15 cellular contexts compared by ENCODE assay signal in the genomic region with DNA sequence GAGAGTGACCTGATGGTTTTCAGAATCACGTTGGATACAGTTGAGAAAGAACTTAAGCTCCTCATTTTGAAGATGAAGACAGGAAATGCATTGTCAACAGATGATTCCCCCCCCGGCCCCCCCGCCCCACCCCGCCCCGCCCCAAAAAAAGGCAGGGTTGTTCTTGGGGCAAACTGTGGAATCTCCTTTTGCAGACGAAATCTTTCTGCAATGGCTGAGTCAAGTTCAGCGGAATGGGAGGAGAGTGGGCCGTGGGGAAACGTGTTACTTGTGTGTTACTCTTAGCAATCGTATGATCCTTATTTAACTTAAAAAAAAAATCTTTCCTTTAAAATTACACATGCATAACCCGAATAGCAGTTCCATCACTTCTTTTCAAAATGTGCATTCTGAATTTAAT.
A peak's percentile ranks its signal among the peaks of the same experiment; 100 is the strongest.
DNase-seq lines count a peak whose midpoint lies in the region; ATAC-seq, FAIRE-seq and TF ChIP-seq lines count a peak whose summit lies in the region.
"Had no signal": no experiment of that assay in that cellular context is flagged by ENCODE, and none has a peak within 500 bp of the region (broad histone marks: within the 10 kb centered on the region; RNA-seq: fewer than 3 reads in every experiment).

No MANE protein-coding gene starts in this region.

- H3K23me2 ChIP-seq in H1 (ENCODE audit: low read depth, low read length) = peaks cover 2% of the 10 kb centered on the region; the same call in 1 of the 2 replicates

- H3K4ac ChIP-seq in H1 (replicated peaks; ENCODE audit: insufficient read length, low read depth, low read length) = no peak overlapping the region

- no peaks in the 10 kb centered on the region for H4K20me1 ChIP-seq in H1 (replicated peaks in 1 of 2; ENCODE audit: control insufficient read depth in 1 of 2, insufficient read depth in 2 of 2, low read length in 2 of 2)

- H2BK120ac ChIP-seq in H1 (replicated peaks; ENCODE audit: low read depth, low read length) = no peak overlapping the region

- no peak overlapping the region for H3K56ac ChIP-seq in H1 (replicated peaks; ENCODE audit: insufficient read length, low read depth, low read length)

- POLR2A ChIA-PET in H1 (lab: Charles Lee; ENCODE audit: partially characterized antibody) = no interaction called here

- H3K9ac ChIP-seq in H1 (replicated peaks in 1 of 4; ENCODE audit: extremely low read depth in 1 of 4, low read depth in 3 of 4, low read length in 3 of 4) = no peak overlapping the region

- no peak overlapping the region for H3K18ac ChIP-seq in H1 (ENCODE audit: extremely low read depth, low read length)

- H3K27ac Mint-ChIP-seq in nephron progenitor cell = no peak overlapping the region
- H3K27ac Mint-ChIP-seq: memory B cell had no signal

- no peak for FAIRE-seq in H1 (lab: Jason Lieb, UNC)
- FAIRE-seq: colon, RCC 7860 had no signal

- no peak overlapping the region for H3K14ac ChIP-seq in H1 (ENCODE audit: insufficient read length)

- 65 to 100% methylated on average over 1 to 8 of the region's 11 CpGs for WGBS in H1 (ENCODE audit: extremely low coverage in 1 of 2, insufficient coverage in 1 of 2, insufficient read length in 1 of 2, insufficient replicate concordance in 2 of 2, low coverage in 1 of 2, low lambda C conversion rate in 2 of 2, missing lambda C conversion rate in 1 of 2), 2 experiments

- peak overlapping the region; percentile 48 for H3K4me3 Mint-ChIP-seq in nephron progenitor cell

- no peak overlapping the region; the same call in 1 of the 2 replicates for H2BK12ac ChIP-seq in H1 (ENCODE audit: low read depth, low read length)

- H3K27me3 ChIP-seq in H1 (replicated peaks in 1 of 4; ENCODE audit: control insufficient read depth in 3 of 4, extremely low read depth in 1 of 4, insufficient read depth in 3 of 4, low read length in 3 of 4) = no peaks in the 10 kb centered on the region; a peak in 1 of 7 replicates

- H3K27ac ChIP-seq in H1 (ENCODE audit: low read depth, low read length) = no peak overlapping the region

- H2BK20ac ChIP-seq in H1 (ENCODE audit: low read length) = no peak overlapping the region

- no peak overlapping the region for H4K8ac ChIP-seq in H1 (ENCODE audit: extremely low read depth, insufficient read depth, low read length)

- peak; percentile 64 for DNase-seq in AG20443 (ENCODE audit: low spot score)
- DNase-seq in EL = peak; percentile 4
- DNase-seq in H1 (ENCODE audit: low read depth in 1 of 2, low spot score in 2 of 2) = no peak
- DNase-seq in nephron progenitor cell = no peak
- DNase-seq in globus pallidus (ENCODE audit: low spot score) = no peak
- no peak for DNase-seq in NCI-H1048 (lab: John Stamatoyannopoulos, UW)
- no peak for DNase-seq in epidermal melanocyte (ENCODE audit: insufficient read length, low spot score)
- DNase-seq: AML-193, NCI-H1930, NCI-H526 had no signal

- peaks cover 0 to 18% (median 10%) of the 10 kb centered on the region in 4 experiments for H3K4me1 ChIP-seq in H1 (replicated peaks in 1 of 4; ENCODE audit: control insufficient read depth in 3 of 4, insufficient read depth in 4 of 4, low read length in 3 of 4)

- peak overlapping the region in 1 of 4 experiments; percentile 62; a peak in 1 of 8 replicates for H3K4me3 ChIP-seq in H1 (ENCODE audit: extremely low read depth in 1 of 4, insufficient read depth in 2 of 4, low read depth in 3 of 4, low read length in 4 of 4)

- H4K91ac ChIP-seq in H1 (replicated peaks; ENCODE audit: insufficient read length, low read length) = no peak overlapping the region

- no peak overlapping the region for H2BK15ac ChIP-seq in H1 (ENCODE audit: low read length)

- TF ChIP-seq RAD21 in H1 (IDR thresholded peaks at IDR 0.05 in 1 of 2, conservative IDR thresholded peaks at IDR 0.05 in 1 of 2; ENCODE audit: low read depth in 2 of 2, low read length in 2 of 2) = no peak

- no peak overlapping the region for H4K5ac ChIP-seq in H1 (ENCODE audit: insufficient read length, low read depth, low read length)

- TF ChIP-seq CTCF in H1 (IDR thresholded peaks at IDR 0.05; ENCODE audit: control extremely low read depth in 1 of 3, insufficient read depth in 1 of 3, low read depth in 1 of 3, low read length in 3 of 3) = no peak
- no peak for TF ChIP-seq CTCF in nephron progenitor cell (IDR thresholded peaks at IDR 0.05)

- H2AK5ac ChIP-seq in H1 (ENCODE audit: low read depth, low read length) = no peak overlapping the region

- H3K4me1 Mint-ChIP-seq in nephron progenitor cell = peaks cover 69% of the 10 kb centered on the region

- H3K9me3 ChIP-seq in H1 (ENCODE audit: insufficient read depth in 2 of 2, low read depth in 1 of 2, low read length in 1 of 2) = no peaks in the 10 kb centered on the region

- H2AFZ ChIP-seq in H1 (ENCODE audit: low read length) = no peak overlapping the region

- no peak for TF ChIP-seq POLR2A in H1 (IDR thresholded peaks at IDR 0.05; ENCODE audit: control extremely low read depth in 1 of 2, low read depth in 2 of 2, low read length in 2 of 2)

- no peaks in the 10 kb centered on the region for H3K27me3 Mint-ChIP-seq in nephron progenitor cell (ENCODE audit: low read depth, poor library complexity)

- 0 out of 2 replicates have a peak overlapping the region, but pooled peaks have one; percentile 44 for H2BK5ac ChIP-seq in H1 (ENCODE audit: low read depth, low read length)

- H3K36me3 Mint-ChIP-seq in nephron progenitor cell (ENCODE audit: low read depth) = peaks cover 6% of the 10 kb centered on the region
- H3K36me3 Mint-ChIP-seq: memory B cell had no signal

- no peaks in the 10 kb centered on the region for H3K79me2 ChIP-seq in H1 (ENCODE audit: control insufficient read depth in 1 of 2, insufficient read depth in 2 of 2, low read length in 2 of 2)

- no peak for ATAC-seq in GM21515 (IDR thresholded peaks at IDR 0.05; ENCODE audit: unreplicated experiment)
- ATAC-seq: activated CD4-positive, CD25-positive, alpha-beta regulatory T cell treated with anti-CD3 and anti-CD28 coated beads, Interleukin-2, amount 50 U/mL, for 24 hours had no signal

- H3K9me3 Mint-ChIP-seq in nephron progenitor cell = peaks cover 7% of the 10 kb centered on the region

- H3K4me2 ChIP-seq in H1 (ENCODE audit: insufficient read depth in 1 of 2, low read depth in 2 of 2, low read length in 2 of 2) = peak overlapping the region in 1 of 2 experiments; percentile 51; a peak in 3 of 4 replicates

- no peak overlapping the region for H3K23ac ChIP-seq in H1 (ENCODE audit: insufficient read length)

- no peak for TF ChIP-seq EP300 in H1 (IDR thresholded peaks at IDR 0.05; ENCODE audit: borderline replicate concordance in 1 of 2, low read depth in 2 of 2, low read length in 2 of 2)

- H3K79me1 ChIP-seq in H1 (ENCODE audit: low read depth, low read length) = no peaks in the 10 kb centered on the region

- CTCF ChIA-PET in H1 (lab: Charles Lee; ENCODE audit: partially characterized antibody) = interaction anchor here (1.0 kb wide), 1 partner anchor 86 kb away, joined by 3 read pairs; no protein-coding TSS in a partner anchor

- no peaks in the 10 kb centered on the region for H3K36me3 ChIP-seq in H1 (ENCODE audit: control insufficient read depth in 2 of 4, insufficient read depth in 4 of 4, low read length in 3 of 4)

TF ChIP-seq in H1, 55 proteins besides CTCF, POLR2A, EP300 and RAD21:
- TF ChIP-seq NRF1 (IDR thresholded peaks at IDR 0.05; ENCODE audit: low read depth, low read length) (no peak), EZH2 (IDR thresholded peaks at IDR 0.05; ENCODE audit: low read depth, low read length, severe bottlenecking) (no peak), CHD2 (IDR thresholded peaks at IDR 0.05; ENCODE audit: low read length) (no peak), JUND (IDR thresholded peaks at IDR 0.05; ENCODE audit: low read length) (no peak), KDM5A (IDR thresholded peaks at IDR 0.05; ENCODE audit: low read length) (no peak), CHD1 (IDR thresholded peaks at IDR 0.05; ENCODE audit: low read depth, low read length) (no peak), BCL11A (IDR thresholded peaks at IDR 0.05; ENCODE audit: low read depth in 2 of 2, low read length in 2 of 2) (no peak), CREB1 (IDR thresholded peaks at IDR 0.05) (no peak), SP2 (IDR thresholded peaks at IDR 0.05; ENCODE audit: low read length) (no peak), KDM4A (IDR thresholded peaks at IDR 0.05; ENCODE audit: low read depth, low read length, severe bottlenecking) (no peak), RNF2 (IDR thresholded peaks at IDR 0.05; ENCODE audit: borderline replicate concordance, low read depth, low read length, missing control alignments, poor library complexity, severe bottlenecking) (no peak), TCF12 (IDR thresholded peaks at IDR 0.05; ENCODE audit: low read depth, low read length) (no peak)
- TF ChIP-seq, protein P1, sequence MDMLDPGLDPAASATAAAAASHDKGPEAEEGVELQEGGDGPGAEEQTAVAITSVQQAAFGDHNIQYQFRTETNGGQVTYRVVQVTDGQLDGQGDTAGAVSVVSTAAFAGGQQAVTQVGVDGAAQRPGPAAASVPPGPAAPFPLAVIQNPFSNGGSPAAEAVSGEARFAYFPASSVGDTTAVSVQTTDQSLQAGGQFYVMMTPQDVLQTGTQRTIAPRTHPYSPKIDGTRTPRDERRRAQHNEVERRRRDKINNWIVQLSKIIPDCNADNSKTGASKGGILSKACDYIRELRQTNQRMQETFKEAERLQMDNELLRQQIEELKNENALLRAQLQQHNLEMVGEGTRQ (IDR thresholded peaks at IDR 0.05; ENCODE audit: low read length) = no peak
TF ChIP-seq in H1: peak in this region for 0.

Comparison
In these comparisons a context has a peak if more than half of its experiments do, and no peak if none do; other contexts are left out.
1. DNase-seq: peak in AG20443 (single experiment) and EL (single experiment); none in H1 (0 of 2), nephron progenitor cell (single experiment), globus pallidus (single experiment), NCI-H1048 (single experiment) and epidermal melanocyte (single experiment).